ENCODE assay signal across 16 cellular contexts in the genomic region with DNA sequence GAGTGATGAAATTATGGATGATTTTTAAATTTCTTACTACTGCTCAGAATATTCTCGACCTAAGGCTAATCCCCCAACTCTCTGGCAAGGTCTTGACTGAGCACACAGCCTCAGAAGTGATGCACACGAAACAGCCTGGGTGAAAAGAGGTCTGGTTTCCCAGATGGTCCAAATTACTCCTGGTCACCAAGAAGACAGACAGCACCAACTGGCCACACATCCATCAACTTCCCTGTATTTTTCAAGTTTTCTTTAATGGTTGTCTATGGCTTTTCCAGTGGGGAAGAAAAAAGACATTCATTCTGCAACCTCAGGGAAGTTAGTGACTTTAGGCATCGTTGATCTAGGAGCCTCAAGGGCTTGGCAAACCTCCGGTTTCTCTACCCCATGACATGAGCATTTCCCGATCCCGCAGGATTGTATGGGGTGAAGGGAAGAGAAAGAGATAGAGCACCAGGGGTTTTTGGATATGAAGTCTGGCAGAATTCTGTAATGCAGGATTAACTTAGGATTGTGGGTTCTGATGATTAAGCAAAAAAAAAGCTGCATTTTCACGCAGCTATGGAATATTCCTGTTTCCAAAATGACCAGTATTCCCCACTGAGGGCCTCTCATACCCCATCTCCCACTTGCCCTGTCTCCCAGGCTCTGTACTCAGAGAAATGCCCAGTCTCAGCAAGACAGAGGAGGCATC.
DNase-seq lines count a peak whose midpoint lies in the region; ATAC-seq, FAIRE-seq and TF ChIP-seq lines count a peak whose summit lies in the region.
"Had no signal": no experiment of that assay in that cellular context is flagged by ENCODE, and none has a peak within 500 bp of the region (broad histone marks: within the 10 kb centered on the region; RNA-seq: fewer than 3 reads in every experiment).

No MANE protein-coding gene starts in this region.

- no peak overlapping the region for H3K4me3 Mint-ChIP-seq in endodermal cell
- H3K4me3 Mint-ChIP-seq: naive B cell had no signal

- peak overlapping the region; percentile 39 for H3K27ac Mint-ChIP-seq in endodermal cell
- H3K27ac Mint-ChIP-seq: naive B cell had no signal

- in situ Hi-C loops in HepG2 (cut with HindIII; ENCODE audit: extremely low pct_ligation_motif_present, low pct_unique_long_range_greater_than_20kb) (no loop called here), GM13976 (cut with MboI; ENCODE audit: low sequenced_read_pairs, unreplicated experiment) (no loop called here)

- peaks cover 23% of the 10 kb centered on the region for H3K4me1 ChIP-seq in HepG2 (ENCODE audit: insufficient read depth, low read length)
- peaks cover 0 to 1% (median 0%) of the 10 kb centered on the region in 4 donors for H3K4me1 ChIP-seq in right lobe of liver
- H3K4me1 ChIP-seq in endodermal cell (ENCODE audit: control insufficient read depth, insufficient read depth, low read length), result no peaks in the 10 kb centered on the region
- peaks cover 39% of the 10 kb centered on the region for H3K4me1 ChIP-seq in osteoblast (ENCODE audit: insufficient read depth, low read length)
- H3K4me1 ChIP-seq in OCI-LY7 (ENCODE audit: insufficient read depth, low read length, poor library complexity, severe bottlenecking), result no peaks in the 10 kb centered on the region

- TF ChIP-seq POLR2A in HepG2 (IDR thresholded peaks at IDR 0.05; ENCODE audit: insufficient read depth in 1 of 2, low read depth in 2 of 2, low read length in 2 of 2) (no peak), right lobe of liver (IDR thresholded peaks at IDR 0.05) (no peak)

- no peaks in the 10 kb centered on the region for H3K9me3 Mint-ChIP-seq in endodermal cell
- H3K9me3 Mint-ChIP-seq: naive B cell had no signal

- H3K9ac ChIP-seq in HepG2 (ENCODE audit: insufficient read depth, low read depth, low read length) (no peak overlapping the region), endodermal cell (ENCODE audit: extremely low read depth, low read length, poor library complexity, severe bottlenecking) (no peak overlapping the region)

- TF ChIP-seq CTCF in HepG2 (CRISPR knock-in tag; IDR thresholded peaks at IDR 0.05) (no peak), right lobe of liver (IDR thresholded peaks at IDR 0.05) (no peak), endodermal cell (conservative IDR thresholded peaks at IDR 0.05) (no peak), osteoblast (IDR thresholded peaks at IDR 0.05; ENCODE audit: extremely low read depth, low read depth, low read length) (no peak), OCI-LY7 (conservative IDR thresholded peaks at IDR 0.05; ENCODE audit: low read length) (no peak), GM13976 (IDR thresholded peaks at IDR 0.05; ENCODE audit: borderline replicate concordance, control extremely low read depth, extremely low read depth, insufficient read depth, missing control alignments) (no peak)

- no peak for TF ChIP-seq RAD21 in HepG2 (CRISPR knock-in tag; IDR thresholded peaks at IDR 0.05)

- H2AFZ ChIP-seq in HepG2 (ENCODE audit: low read length) (no peak overlapping the region), osteoblast (ENCODE audit: low read length) (no peak overlapping the region), OCI-LY7 (ENCODE audit: low read length) (no peak overlapping the region)

- H4K20me1 ChIP-seq in HepG2 (ENCODE audit: insufficient read depth, low read length) (no peaks in the 10 kb centered on the region), osteoblast (ENCODE audit: insufficient read depth, low read length) (no peaks in the 10 kb centered on the region), OCI-LY7 (ENCODE audit: insufficient read depth, low read length) (no peaks in the 10 kb centered on the region)

- H3K4me1 Mint-ChIP-seq in endodermal cell, result no peaks in the 10 kb centered on the region
- H3K4me1 Mint-ChIP-seq: naive B cell had no signal

- WGBS in HepG2 (ENCODE audit: low lambda C conversion rate), result 97% methylated on average over 7 of the region's 7 CpGs
- WGBS in right lobe of liver (ENCODE audit: insufficient coverage, low coverage, low lambda C conversion rate, missing lambda C conversion rate), result 74% methylated on average over 7 of the region's 7 CpGs
- 93 to 100% methylated on average over 4 to 7 of the region's 7 CpGs for WGBS in endodermal cell (ENCODE audit: insufficient coverage in 1 of 2, insufficient read length in 1 of 2), 2 experiments

- no peak for FAIRE-seq in HepG2 (lab: Jason Lieb, UNC)
- FAIRE-seq: kidney had no signal

- TF ChIP-seq EP300 in HepG2 (IDR thresholded peaks at IDR 0.05; ENCODE audit: low read depth in 2 of 2, low read length in 2 of 2) (no peak), HepG2 (CRISPR knock-in tag; IDR thresholded peaks at IDR 0.05; ENCODE audit: borderline replicate concordance) (no peak)

- peaks cover 80% of the 10 kb centered on the region for H3K36me3 Mint-ChIP-seq in endodermal cell (ENCODE audit: low read depth)
- H3K36me3 Mint-ChIP-seq: naive B cell had no signal

- H3K79me2 ChIP-seq in HepG2 (ENCODE audit: insufficient read depth, low read length), result no peaks in the 10 kb centered on the region
- H3K79me2 ChIP-seq in osteoblast (ENCODE audit: insufficient read depth, low read length), result peaks cover 25% of the 10 kb centered on the region
- no peaks in the 10 kb centered on the region for H3K79me2 ChIP-seq in OCI-LY7 (ENCODE audit: insufficient read depth, low read depth, low read length)

- POLR2A ChIA-PET in HepG2 (lab: Yijun Ruan, JAX) (no interaction called here), OCI-LY7 (lab: Charles Lee) (no interaction called here)

- H3K9me2 ChIP-seq in OCI-LY7 (ENCODE audit: insufficient read depth, low read length), result no peaks in the 10 kb centered on the region

- H3K27me3 ChIP-seq in HepG2 (ENCODE audit: control insufficient read depth in 1 of 2, insufficient read depth in 2 of 2, low read length in 2 of 2), result no peaks in the 10 kb centered on the region; a peak in 1 of 5 replicates
- no peaks in the 10 kb centered on the region for H3K27me3 ChIP-seq in right lobe of liver
- H3K27me3 ChIP-seq in endodermal cell (ENCODE audit: control insufficient read depth, insufficient read depth, low read length, poor library complexity, severe bottlenecking), result no peaks in the 10 kb centered on the region
- H3K27me3 ChIP-seq in osteoblast (ENCODE audit: insufficient read depth, low read length), result no peaks in the 10 kb centered on the region
- H3K27me3 ChIP-seq in MG63, result no peaks in the 10 kb centered on the region

- intact Hi-C loops in HepG2 (cut with micrococcal nuclease; ENCODE audit: unreplicated experiment) (no loop called here), right lobe of liver (cut with DNase I) (no loop called here), OCI-LY7 (cut with micrococcal nuclease; ENCODE audit: unreplicated experiment) (no loop called here)

- no peak for DNase-seq in HepG2 (ENCODE audit: low spot score)
- no peak for DNase-seq in right lobe of liver
- no peak for DNase-seq in endodermal cell
- DNase-seq in osteoblast (ENCODE audit: insufficient read length, low spot score, missing footprints), result peak; percentile 34
- no peak for DNase-seq in OCI-LY7 (ENCODE audit: low spot score)
- DNase-seq in GM13976 (ENCODE audit: low spot score), result no peak
- no peak for DNase-seq in MG63
- DNase-seq: activated effector memory CD4-positive, alpha-beta T cell treated with anti-CD3 and anti-CD28 coated beads, Interleukin-2, amount 50 U/mL, for 16 hours; effector memory CD4-positive, alpha-beta T cell; GF-D8; kidney; naive B cell; NCI-H1048; stimulated activated CD4-positive, alpha-beta T cell treated with anti-CD3 and anti-CD28 coated beads, Interleukin-4, amount 100 ng/mL, for 24 hours had no signal

- H3K4me2 ChIP-seq in HepG2 (ENCODE audit: low read depth, low read length) (no peak overlapping the region), osteoblast (ENCODE audit: insufficient read depth, low read length) (peak overlapping the region; percentile 62), OCI-LY7 (ENCODE audit: low read length) (no peak overlapping the region)

- peaks cover 33 to 68% of the 10 kb centered on the region in 2 experiments for H3K36me3 ChIP-seq in HepG2 (replicated peaks in 1 of 2; ENCODE audit: control insufficient read depth in 1 of 2, insufficient read depth in 2 of 2, low read length in 2 of 2)
- peaks cover 0 to 23% (median 1%) of the 10 kb centered on the region in 4 donors for H3K36me3 ChIP-seq in right lobe of liver
- H3K36me3 ChIP-seq in endodermal cell (ENCODE audit: control insufficient read depth, insufficient read depth, low read length), result peaks cover 89% of the 10 kb centered on the region
- peaks cover 20% of the 10 kb centered on the region for H3K36me3 ChIP-seq in osteoblast (ENCODE audit: insufficient read depth, low read length)
- H3K36me3 ChIP-seq in OCI-LY7 (ENCODE audit: insufficient read depth, low read length), result no peaks in the 10 kb centered on the region
- peaks cover 4% of the 10 kb centered on the region for H3K36me3 ChIP-seq in MG63

- H3K9me3 ChIP-seq in HepG2 (ENCODE audit: low read length) (no peaks in the 10 kb centered on the region), right lobe of liver (no peaks in the 10 kb centered on the region), endodermal cell (ENCODE audit: control insufficient read depth, low read length) (peaks cover 47% of the 10 kb centered on the region), osteoblast (ENCODE audit: low read depth, low read length) (no peaks in the 10 kb centered on the region), OCI-LY7 (ENCODE audit: low read length) (no peaks in the 10 kb centered on the region), MG63 (no peaks in the 10 kb centered on the region)

- H3K4me3 ChIP-seq in HepG2 (replicated peaks in 1 of 3; ENCODE audit: insufficient read depth in 1 of 3, low read depth in 2 of 3, low read length in 3 of 3) (no peak overlapping the region), right lobe of liver (no peak overlapping the region), endodermal cell (ENCODE audit: low read length) (no peak overlapping the region), osteoblast (ENCODE audit: insufficient read depth, low read length) (no peak overlapping the region), OCI-LY7 (ENCODE audit: low read depth, low read length, poor library complexity, severe bottlenecking) (no peak overlapping the region), MG63 (no peak overlapping the region)

- CTCF ChIA-PET in HepG2 (lab: Yijun Ruan, JAX; ENCODE audit: low intra/inter-chr PET ratio, low total read pairs), result no interaction called here
- CTCF ChIA-PET in OCI-LY7 (lab: Charles Lee; ENCODE audit: unreplicated experiment), result no interaction called here

- ATAC-seq in HepG2, result no peak
- no peak for ATAC-seq in right lobe of liver
- ATAC-seq in HG03460 (IDR thresholded peaks at IDR 0.05; ENCODE audit: unreplicated experiment), result no peak

- BruUV-seq in HepG2 (replicated peaks; lab: Mats Ljungman, UMichigan) (no TSS peak), OCI-LY7 (replicated peaks; lab: Mats Ljungman, UMichigan) (no TSS peak)

- H3K27ac ChIP-seq in HepG2 (ENCODE audit: extremely low read length, insufficient read depth, low read length), result no peak overlapping the region
- H3K27ac ChIP-seq in right lobe of liver, result peak overlapping the region in 1 of 3 donors; percentile 11
- H3K27ac ChIP-seq in endodermal cell (ENCODE audit: low read depth, low read length), result no peak overlapping the region
- H3K27ac ChIP-seq in osteoblast (ENCODE audit: low read depth, low read length), result peak overlapping the region; percentile 95
- no peak overlapping the region for H3K27ac ChIP-seq in OCI-LY7 (ENCODE audit: low read depth, low read length, poor library complexity, severe bottlenecking)
- H3K27ac ChIP-seq: VCaP had no signal

- H3K27me3 Mint-ChIP-seq in endodermal cell (ENCODE audit: insufficient read depth), result no peaks in the 10 kb centered on the region
